10 cellular contexts compared by ENCODE assay signal in genomic region chr1:204544321-204544720, GRCh38. TPM values are rescaled to one million over a fixed set of nuclear protein-coding genes. Genes with fewer than 3 reads are reported as not detected.
DNase-seq lines count a peak whose midpoint lies in the region; ATAC-seq, FAIRE-seq and TF ChIP-seq lines count a peak whose summit lies in the region.
"Had no signal": no experiment of that assay in that cellular context is flagged by ENCODE, and none has a peak within 500 bp of the region (broad histone marks: within the 10 kb centered on the region; RNA-seq: fewer than 3 reads in every experiment).

No MANE protein-coding gene starts in this region.

- no peaks in the 10 kb centered on the region for H3K9me3 ChIP-seq in kidney (ENCODE audit: control insufficient read depth in 1 of 2, low read length in 2 of 2)

- peaks cover 75% of the 10 kb centered on the region for H3K36me3 Mint-ChIP-seq in HFFc6 (ENCODE audit: low read depth)
- peaks cover 90% of the 10 kb centered on the region for H3K36me3 Mint-ChIP-seq in activated CD4-positive, alpha-beta memory T cell treated with anti-CD3 and anti-CD28 coated beads, Interleukin-2, amount 10 ng/mL, durations not matched to agents 7 days and 5 days (ENCODE audit: low read depth)

- H3K4me3 ChIP-seq in kidney (ENCODE audit: low read length in 2 of 2) = no peak overlapping the region

- CTCF ChIA-PET in activated CD4-positive, alpha-beta memory T cell treated with anti-CD3 and anti-CD28 coated beads, Interleukin-2, amount 10 ng/mL, durations not matched to agents 7 days and 5 days (lab: Charles Lee) = interaction anchor here (0.8 to 2.5 kb wide), 7 partner anchors 17 to 263 kb away, joined by 3 to 12 read pairs (median 8); partner anchors contain the start of gene MDM4

- no peak overlapping the region for H3K27ac ChIP-seq in kidney (ENCODE audit: low read depth in 2 of 2, low read length in 2 of 2)

- no peaks in the 10 kb centered on the region for H3K4me1 ChIP-seq in kidney (ENCODE audit: control insufficient read depth in 1 of 2, insufficient read depth in 1 of 2, low read depth in 1 of 2, low read length in 2 of 2)

- no peak for FAIRE-seq in kidney (lab: Jason Lieb, UNC)

- H3K9ac ChIP-seq in kidney (ENCODE audit: low read length in 2 of 2) = no peak overlapping the region

- TF ChIP-seq CTCF in HFFc6 (IDR thresholded peaks at IDR 0.05) (no peak), kidney (IDR thresholded peaks at IDR 0.05; ENCODE audit: borderline replicate concordance, extremely low read depth, insufficient read depth) (no peak)

- peaks cover 51 to 81% of the 10 kb centered on the region in 2 donors for H3K36me3 ChIP-seq in kidney (ENCODE audit: control insufficient read depth in 1 of 2, insufficient read depth in 2 of 2, low read length in 2 of 2)

- no peak for ATAC-seq in GM18519 (IDR thresholded peaks at IDR 0.05; ENCODE audit: low FRiP score, unreplicated experiment)

- H3K27ac Mint-ChIP-seq in HFFc6 = no peak overlapping the region
- H3K27ac Mint-ChIP-seq in activated CD4-positive, alpha-beta memory T cell treated with anti-CD3 and anti-CD28 coated beads, Interleukin-2, amount 10 ng/mL, durations not matched to agents 7 days and 5 days = peak overlapping the region; percentile 86

- H3K4me3 Mint-ChIP-seq in HFFc6 = no peak overlapping the region
- peak overlapping the region; percentile 33 for H3K4me3 Mint-ChIP-seq in activated CD4-positive, alpha-beta memory T cell treated with anti-CD3 and anti-CD28 coated beads, Interleukin-2, amount 10 ng/mL, durations not matched to agents 7 days and 5 days
- H3K4me3 Mint-ChIP-seq: activated B cell treated with CpG ODN at 0.5 μM for 24 hours had no signal

- POLR2A ChIA-PET in activated CD4-positive, alpha-beta memory T cell treated with anti-CD3 and anti-CD28 coated beads, Interleukin-2, amount 10 ng/mL, durations not matched to agents 7 days and 5 days (lab: Charles Lee) = interaction anchor here (0.6 to 4.6 kb wide), 12 partner anchors 13 to 1577 kb away, joined by 3 to 73 read pairs (median 5); partner anchors contain the start of gene MDM4

- H3K9me3 Mint-ChIP-seq in HFFc6 = no peaks in the 10 kb centered on the region
- H3K9me3 Mint-ChIP-seq in activated CD4-positive, alpha-beta memory T cell treated with anti-CD3 and anti-CD28 coated beads, Interleukin-2, amount 10 ng/mL, durations not matched to agents 7 days and 5 days = peaks cover 3% of the 10 kb centered on the region
- H3K9me3 Mint-ChIP-seq: activated B cell treated with CpG ODN at 0.5 μM for 24 hours had no signal

- intact Hi-C loops in kidney (cut with DNase I) = no loop called here

- no peaks in the 10 kb centered on the region for H3K27me3 Mint-ChIP-seq in HFFc6 (ENCODE audit: insufficient read depth)
- no peaks in the 10 kb centered on the region for H3K27me3 Mint-ChIP-seq in activated CD4-positive, alpha-beta memory T cell treated with anti-CD3 and anti-CD28 coated beads, Interleukin-2, amount 10 ng/mL, durations not matched to agents 7 days and 5 days
- H3K27me3 Mint-ChIP-seq: activated B cell treated with CpG ODN at 0.5 μM for 24 hours had no signal

- DNase-seq in Daoy (ENCODE audit: low read depth) = peak; percentile 12
- DNase-seq in HFFc6 = peak; percentile 27
- DNase-seq in activated CD4-positive, alpha-beta memory T cell treated with anti-CD3 and anti-CD28 coated beads, Interleukin-2, amount 10 ng/mL, durations not matched to agents 7 days and 5 days = no peak
- peak; percentile 82 for DNase-seq in iris pigment epithelial cell (ENCODE audit: low read depth)
- no peak for DNase-seq in NCI-H2171 treated with DMSO at 0.1 percent for 48 hours (lab: John Stamatoyannopoulos, UW)
- DNase-seq in NCI-H748 treated with DMSO at 0.1 percent for 48 hours (lab: John Stamatoyannopoulos, UW) = no peak
- no peak for DNase-seq in kidney
- DNase-seq: activated B cell treated with CpG ODN at 0.5 μM for 24 hours, occipital lobe had no signal

- H3K4me1 Mint-ChIP-seq in HFFc6 (ENCODE audit: low read depth) = peaks cover 24% of the 10 kb centered on the region
- peaks cover 54% of the 10 kb centered on the region for H3K4me1 Mint-ChIP-seq in activated CD4-positive, alpha-beta memory T cell treated with anti-CD3 and anti-CD28 coated beads, Interleukin-2, amount 10 ng/mL, durations not matched to agents 7 days and 5 days

RNA-seq across cellular contexts. Expression of gene MDM4, which starts 28.1 kb away (rescaled TPM):
- 12.7 and 15.0 TPM in 2 replicates for total RNA-seq in Daoy (2014; rRNA removed; shearing (Covaris generic))
- total RNA-seq in HFFc6 (2021; fragmentation: NEBNext Ultra II Directional; extraction: Animal tissue kit (Norgen Biotek cat#: 25700)) = 10 to 100 TPM; 21.9 to 28.1 (median 22.7) TPM
- total RNA-seq in activated CD4-positive, alpha-beta memory T cell treated with anti-CD3 and anti-CD28 coated beads, Interleukin-2, amount 10 ng/mL, durations not matched to agents 7 days and 5 days = 10 to 100 TPM; 85.1 to 95.4 TPM
- total RNA-seq in kidney = 87.9 TPM
- 6.3 TPM for polyA plus RNA-seq in kidney (ENCODE audit: insufficient read depth, low read depth, low replicate concordance)

RNA-seq across cellular contexts. Expression of gene PIK3C2B, which starts 49.7 kb away (rescaled TPM):
- total RNA-seq in Daoy (2014; rRNA removed; shearing (Covaris generic)) = 0.54 and 0.91 TPM in 2 replicates
- total RNA-seq in HFFc6 (2021; fragmentation: NEBNext Ultra II Directional; extraction: Animal tissue kit (Norgen Biotek cat#: 25700)) = 1 to 10 TPM; 1.6 to 3.2 (median 2.0) TPM
- total RNA-seq in activated CD4-positive, alpha-beta memory T cell treated with anti-CD3 and anti-CD28 coated beads, Interleukin-2, amount 10 ng/mL, durations not matched to agents 7 days and 5 days = 10 to 100 TPM; 31.0 to 32.0 TPM
- total RNA-seq in kidney = 36.4 TPM
- polyA plus RNA-seq in kidney (ENCODE audit: insufficient read depth, low read depth, low replicate concordance) = 2.5 TPM

Comparison
In these comparisons a context has a peak if more than half of its experiments do, and no peak if none do; other contexts are left out.
1. DNase-seq: peak in Daoy (single experiment), HFFc6 (single experiment) and iris pigment epithelial cell (single experiment); none in activated CD4-positive, alpha-beta memory T cell treated with anti-CD3 and anti-CD28 coated beads, Interleukin-2, amount 10 ng/mL, durations not matched to agents 7 days and 5 days (single experiment), NCI-H2171 treated with DMSO at 0.1 percent for 48 hours (single experiment), NCI-H748 treated with DMSO at 0.1 percent for 48 hours (single experiment) and kidney (single experiment).